In genomic region chr4:187070740-187071139, GRCh38 we compare ENCODE assay signal across 35 cellular contexts.
"Had no signal": no experiment of that assay in that cellular context is flagged by ENCODE, and none has a peak within 500 bp of the region (broad histone marks: within the 10 kb centered on the region; RNA-seq: fewer than 3 reads in every experiment).

No MANE protein-coding gene starts in this region.

- H3K27ac Mint-ChIP-seq: activated CD4-positive, alpha-beta memory T cell treated with anti-CD3 and anti-CD28 coated beads, Interleukin-2, amount 10 ng/mL, durations not matched to agents 7 days and 5 days; activated CD4-positive, alpha-beta T cell treated with anti-CD3 and anti-CD28 coated beads for 36 hours; activated CD4-positive, alpha-beta T cell treated with anti-CD3 and anti-CD28 coated beads, Interleukin-2, amount 10 ng/mL, durations not matched to agents 7 days and 5 days; activated CD8-positive, alpha-beta memory T cell treated with anti-CD3 and anti-CD28 coated beads, Interleukin-2, amount 10 ng/mL, durations not matched to agents 7 days and 5 days; activated CD8-positive, alpha-beta T cell treated with anti-CD3 and anti-CD28 coated beads, Interleukin-2, amount 10 ng/mL, durations not matched to agents 7 days and 5 days; activated naive CD4-positive, alpha-beta T cell treated with anti-CD3 and anti-CD28 coated beads for 36 hours; activated naive CD4-positive, alpha-beta T cell treated with anti-CD3 and anti-CD28 coated beads, Interleukin-2, amount 50 U/mL, for 72 hours; activated naive CD8-positive, alpha-beta T cell treated with anti-CD3 and anti-CD28 coated beads for 36 hours; activated T-cell treated with anti-CD3 and anti-CD28 coated beads, Interleukin-2, amount 50 U/mL, for 24 hours; activated T-helper 2 cell treated with anti-CD3 and anti-CD28 coated beads, Interferon-gamma antibody, Interleukin-2, Interleukin-4, amounts not matched to agents 10 μg/mL and 5 μg/mL and 100 μg/mL, durations not matched to agents 14 hours and 24 hours and 36 hours; T-helper 1 cell treated with Interleukin-12 subunit alpha and Interleukin-12 subunit beta and Interleukin-4 antibody, amounts not matched to agents 30 μg/mL and 1 μg/mL, for 36 hours; T-helper 2 cell treated with Interferon-gamma antibody and Interleukin-4, amounts not matched to agents 5 μg/mL and 100 μg/mL, for 36 hours had no signal

- H3K4me3 ChIP-seq: adrenal gland, body of pancreas, breast epithelium had no signal

- ATAC-seq: activated CD4-positive, alpha-beta T cell treated with anti-CD3 and anti-CD28 coated beads for 36 hours; activated CD4-positive, CD25-positive, alpha-beta regulatory T cell treated with anti-CD3 and anti-CD28 coated beads, Interleukin-2, amount 50 U/mL, for 24 hours; activated CD8-positive, alpha-beta memory T cell treated with anti-CD3 and anti-CD28 coated beads, Interleukin-2, amount 10 ng/mL, durations not matched to agents 7 days and 5 days; activated CD8-positive, alpha-beta T cell treated with anti-CD3 and anti-CD28 coated beads, Interleukin-2, amount 10 ng/mL, durations not matched to agents 7 days and 5 days; activated naive CD4-positive, alpha-beta T cell treated with anti-CD3 and anti-CD28 coated beads, Interleukin-2, amount 50 U/mL, for 72 hours; body of pancreas had no signal

- H3K27me3 Mint-ChIP-seq: activated CD4-positive, alpha-beta memory T cell treated with anti-CD3 and anti-CD28 coated beads, Interleukin-2, amount 10 ng/mL, durations not matched to agents 7 days and 5 days; activated CD4-positive, alpha-beta T cell treated with anti-CD3 and anti-CD28 coated beads for 36 hours; activated CD4-positive, alpha-beta T cell treated with anti-CD3 and anti-CD28 coated beads, Interleukin-2, amount 10 ng/mL, durations not matched to agents 7 days and 5 days; activated CD8-positive, alpha-beta memory T cell treated with anti-CD3 and anti-CD28 coated beads, Interleukin-2, amount 10 ng/mL, durations not matched to agents 7 days and 5 days; activated naive CD8-positive, alpha-beta T cell treated with anti-CD3 and anti-CD28 coated beads for 36 hours; activated T-cell treated with anti-CD3 and anti-CD28 coated beads, Interleukin-2, amount 50 U/mL, for 24 hours had no signal

- H3K36me3 Mint-ChIP-seq: activated CD8-positive, alpha-beta memory T cell treated with anti-CD3 and anti-CD28 coated beads, Interleukin-2, amount 10 ng/mL, durations not matched to agents 7 days and 5 days; activated naive CD8-positive, alpha-beta T cell treated with anti-CD3 and anti-CD28 coated beads for 36 hours had no signal

- H3K4me1 ChIP-seq: adrenal gland, body of pancreas, breast epithelium had no signal

- H3K4me3 Mint-ChIP-seq: activated CD4-positive, alpha-beta memory T cell treated with anti-CD3 and anti-CD28 coated beads, Interleukin-2, amount 10 ng/mL, durations not matched to agents 7 days and 5 days; activated CD4-positive, alpha-beta T cell treated with anti-CD3 and anti-CD28 coated beads for 36 hours; activated CD4-positive, alpha-beta T cell treated with anti-CD3 and anti-CD28 coated beads, Interleukin-2, amount 10 ng/mL, durations not matched to agents 7 days and 5 days; activated CD8-positive, alpha-beta memory T cell treated with anti-CD3 and anti-CD28 coated beads, Interleukin-2, amount 10 ng/mL, durations not matched to agents 7 days and 5 days; activated CD8-positive, alpha-beta T cell treated with anti-CD3 and anti-CD28 coated beads, Interleukin-2, amount 10 ng/mL, durations not matched to agents 7 days and 5 days; activated naive CD4-positive, alpha-beta T cell treated with anti-CD3 and anti-CD28 coated beads for 36 hours; activated naive CD8-positive, alpha-beta T cell treated with anti-CD3 and anti-CD28 coated beads for 36 hours; activated T-cell treated with anti-CD3 and anti-CD28 coated beads, Interleukin-2, amount 50 U/mL, for 24 hours; T-helper 1 cell treated with Interleukin-12 subunit alpha and Interleukin-12 subunit beta and Interleukin-4 antibody, amounts not matched to agents 30 μg/mL and 1 μg/mL, for 36 hours; T-helper 2 cell treated with Interferon-gamma antibody and Interleukin-4, amounts not matched to agents 5 μg/mL and 100 μg/mL, for 36 hours had no signal

- DNase-seq: activated CD4-positive, alpha-beta memory T cell treated with anti-CD3 and anti-CD28 coated beads, Interleukin-2, amount 10 ng/mL, durations not matched to agents 7 days and 5 days; activated CD4-positive, alpha-beta T cell treated with anti-CD3 and anti-CD28 coated beads for 1 hour; activated CD4-positive, alpha-beta T cell treated with anti-CD3 and anti-CD28 coated beads for 36 hours; activated CD4-positive, alpha-beta T cell treated with anti-CD3 and anti-CD28 coated beads for 48 hours; activated CD4-positive, alpha-beta T cell treated with anti-CD3 and anti-CD28 coated beads, Interleukin-2, amount 10 ng/mL, durations not matched to agents 7 days and 5 days; activated CD4-positive, alpha-beta T cell treated with anti-CD3 and anti-CD28 coated beads, Interleukin-2, amount 50 U/mL, for 48 hours; activated CD4-positive, CD25-positive, alpha-beta regulatory T cell; activated CD8-positive, alpha-beta memory T cell treated with anti-CD3 and anti-CD28 coated beads for 24 hours; activated CD8-positive, alpha-beta memory T cell treated with anti-CD3 and anti-CD28 coated beads, Interleukin-2, amount 10 ng/mL, durations not matched to agents 7 days and 5 days; activated CD8-positive, alpha-beta memory T cell treated with anti-CD3 and anti-CD28 coated beads, Interleukin-2, amount 50 U/mL, for 48 hours; activated CD8-positive, alpha-beta T cell treated with anti-CD3 and anti-CD28 coated beads, Interleukin-2, amount 10 ng/mL, durations not matched to agents 7 days and 5 days; activated effector memory CD4-positive, alpha-beta T cell treated with Interleukin-2 at 50 U/mL for 16 hours; activated gamma-delta T cell treated with Interleukin-2 at 50 U/mL for 16 hours; activated naive CD4-positive, alpha-beta T cell; activated naive CD4-positive, alpha-beta T cell treated with anti-CD3 and anti-CD28 coated beads for 36 hours; activated naive CD4-positive, alpha-beta T cell treated with anti-CD3 and anti-CD28 coated beads, Interleukin-2, amount 50 U/mL, for 16 hours; activated naive CD8-positive, alpha-beta T cell treated with anti-CD3 and anti-CD28 coated beads for 36 hours; activated T-cell treated with anti-CD3 and anti-CD28 coated beads, Interleukin-2, amount 50 U/mL, for 24 hours; activated T-cell treated with anti-CD3 and anti-CD28 coated beads, Interleukin-2, amount 50 U/mL, for 48 hours; adrenal gland; amniotic stem cell; aorta; body of pancreas; brain microvascular endothelial cell; central memory CD4-positive, alpha-beta T cell; T-helper 1 cell; T-helper 2 cell; T-helper 9 cell had no signal

- H3K27ac ChIP-seq: adrenal gland, body of pancreas, brain microvascular endothelial cell, breast epithelium, VCaP had no signal

- H3K36me3 ChIP-seq: adrenal gland, brain microvascular endothelial cell, breast epithelium had no signal

- H3K9me3 ChIP-seq: adrenal gland, body of pancreas, breast epithelium had no signal

- H3K9me3 Mint-ChIP-seq: activated CD4-positive, alpha-beta memory T cell treated with anti-CD3 and anti-CD28 coated beads, Interleukin-2, amount 10 ng/mL, durations not matched to agents 7 days and 5 days had no signal

- H3K4me1 Mint-ChIP-seq: activated CD4-positive, alpha-beta memory T cell treated with anti-CD3 and anti-CD28 coated beads, Interleukin-2, amount 10 ng/mL, durations not matched to agents 7 days and 5 days; activated CD4-positive, alpha-beta T cell treated with anti-CD3 and anti-CD28 coated beads for 36 hours; activated CD4-positive, alpha-beta T cell treated with anti-CD3 and anti-CD28 coated beads, Interleukin-2, amount 10 ng/mL, durations not matched to agents 7 days and 5 days; activated CD8-positive, alpha-beta memory T cell treated with anti-CD3 and anti-CD28 coated beads, Interleukin-2, amount 10 ng/mL, durations not matched to agents 7 days and 5 days; activated naive CD8-positive, alpha-beta T cell treated with anti-CD3 and anti-CD28 coated beads for 36 hours had no signal

- H3K27me3 ChIP-seq: adrenal gland, body of pancreas, brain microvascular endothelial cell, breast epithelium had no signal
